Comparison of ENCODE assay signal across 10 cellular contexts in genomic region chr16:2535644-2536021, GRCh38. TPM values are rescaled to one million over a fixed set of nuclear protein-coding genes. Genes with fewer than 3 reads are reported as not detected.
DNase-seq lines count a peak whose midpoint lies in the region; ATAC-seq and TF ChIP-seq lines count a peak whose summit lies in the region.
"Had no signal": no experiment of that assay in that cellular context is flagged by ENCODE, and none has a peak within 500 bp of the region (broad histone marks: within the 10 kb centered on the region; RNA-seq: fewer than 3 reads in every experiment).

No MANE protein-coding gene starts in this region.

- H3K27me3 ChIP-seq in brain microvascular endothelial cell (replicated peaks) (no peaks in the 10 kb centered on the region), muscle layer of duodenum (ENCODE audit: low read depth, low read length) (no peaks in the 10 kb centered on the region)

- H3K36me3 ChIP-seq in brain microvascular endothelial cell (replicated peaks) (no peaks in the 10 kb centered on the region), muscle layer of duodenum (ENCODE audit: control insufficient read depth in 1 of 2, insufficient read depth in 2 of 2, low read length in 2 of 2) (no peaks in the 10 kb centered on the region)

- H3K36me3 Mint-ChIP-seq in activated T-helper 17 cell treated with anti-CD3 and anti-CD28 coated beads, Interleukin-2, amount 50 U/mL, for 72 hours (ENCODE audit: low read depth) = peaks cover 22% of the 10 kb centered on the region

- in situ Hi-C loops in brain microvascular endothelial cell (cut with HindIII; ENCODE audit: low pct_ligation_motif_present, low sequenced_read_pairs) = no loop called here

- TF ChIP-seq CTCF in brain microvascular endothelial cell (IDR thresholded peaks at IDR 0.05; ENCODE audit: low read depth, low read length, missing control alignments) = no peak

- no peaks in the 10 kb centered on the region for H3K27me3 Mint-ChIP-seq in activated T-helper 17 cell treated with anti-CD3 and anti-CD28 coated beads, Interleukin-2, amount 50 U/mL, for 72 hours

- intact Hi-C loops in left cardiac atrium (cut with DNase I) (no loop called here), left ventricle myocardium superior (cut with micrococcal nuclease) (no loop called here)

- no peaks in the 10 kb centered on the region for H3K9me3 ChIP-seq in muscle layer of duodenum (ENCODE audit: control insufficient read depth in 1 of 2, low read length in 2 of 2)

- H3K4me3 ChIP-seq in brain microvascular endothelial cell (ENCODE audit: low read depth, low read length) (no peak overlapping the region), muscle layer of duodenum (ENCODE audit: low read depth in 1 of 2, low read length in 2 of 2) (no peak overlapping the region)

- H3K27ac Mint-ChIP-seq in activated T-helper 17 cell treated with anti-CD3 and anti-CD28 coated beads, Interleukin-2, amount 50 U/mL, for 72 hours = no peak overlapping the region

- DNase-seq in left cardiac atrium (peak; percentile 44), left ventricle myocardium superior (no peak), brain microvascular endothelial cell (peak; percentile 65), RKO (ENCODE audit: low spot score) (no peak), mucosa of gallbladder (ENCODE audit: low spot score) (no peak), HPDE6-E6E7 (ENCODE audit: extremely low spot score) (no peak)

- peaks cover 5 to 38% of the 10 kb centered on the region in 2 donors for H3K4me1 ChIP-seq in muscle layer of duodenum (ENCODE audit: control insufficient read depth in 1 of 2, insufficient read depth in 2 of 2, low read length in 2 of 2)

- H3K4me1 Mint-ChIP-seq in activated T-helper 17 cell treated with anti-CD3 and anti-CD28 coated beads, Interleukin-2, amount 50 U/mL, for 72 hours = peaks cover 20% of the 10 kb centered on the region

- H3K27ac ChIP-seq in brain microvascular endothelial cell (peak overlapping the region; percentile 19), muscle layer of duodenum (ENCODE audit: low read length) (peak overlapping the region; percentile 33)

- ATAC-seq in left cardiac atrium (no peak), left ventricle myocardium superior (no peak)
- ATAC-seq in activated T-helper 17 cell treated with anti-CD3 and anti-CD28 coated beads, Interleukin-2, amount 50 U/mL, for 72 hours (replicated peaks) = no peak

- no peak overlapping the region for H3K4me3 Mint-ChIP-seq in activated T-helper 17 cell treated with anti-CD3 and anti-CD28 coated beads, Interleukin-2, amount 50 U/mL, for 72 hours

- no peaks in the 10 kb centered on the region for H3K9me3 Mint-ChIP-seq in activated T-helper 17 cell treated with anti-CD3 and anti-CD28 coated beads, Interleukin-2, amount 50 U/mL, for 72 hours

RNA-seq across cellular contexts. Expression of gene PDPK1, which starts 2.2 kb away (rescaled TPM):
- total RNA-seq in left cardiac atrium = 10 to 100 TPM; 32.6 to 39.4 TPM
- total RNA-seq in left ventricle myocardium superior = 43.1 TPM
- total RNA-seq in activated T-helper 17 cell treated with anti-CD3 and anti-CD28 coated beads, Interleukin-2, amount 50 U/mL, for 72 hours = 10 to 100 TPM; 52.1 to 67.7 TPM
- 72.0 TPM for total RNA-seq in mucosa of gallbladder

RNA-seq across cellular contexts. Expression of gene CEMP1, which starts 4.4 kb away (rescaled TPM):
- total RNA-seq in left cardiac atrium (not detected), left ventricle myocardium superior (not detected), mucosa of gallbladder (1.8 TPM)
- total RNA-seq in activated T-helper 17 cell treated with anti-CD3 and anti-CD28 coated beads, Interleukin-2, amount 50 U/mL, for 72 hours = not detected
- total RNA-seq: MCF 10A, SK-MEL-5 had no signal

RNA-seq across cellular contexts. Expression of gene AMDHD2, which starts 15.5 kb away (rescaled TPM):
- total RNA-seq in left cardiac atrium (10 to 100 TPM; 15.8 to 21.8 TPM), left ventricle myocardium superior (15.8 TPM), mucosa of gallbladder (60.9 TPM)
- total RNA-seq in activated T-helper 17 cell treated with anti-CD3 and anti-CD28 coated beads, Interleukin-2, amount 50 U/mL, for 72 hours = 10 to 100 TPM; 39.6 to 54.5 TPM

RNA-seq across cellular contexts. Expression of gene ATP6V0C, which starts 21.9 kb away (rescaled TPM):
- total RNA-seq in left cardiac atrium = 100 to 1,000 TPM; 162 to 197 TPM
- 150 TPM for total RNA-seq in left ventricle myocardium superior
- total RNA-seq in activated T-helper 17 cell treated with anti-CD3 and anti-CD28 coated beads, Interleukin-2, amount 50 U/mL, for 72 hours = 100 to 1,000 TPM in 1 of 2 donors, 10 to 100 TPM in 1; 98.5 to 128 TPM
- total RNA-seq in mucosa of gallbladder = 246 TPM

Comparison
In these comparisons a context has a peak if more than half of its experiments do, and no peak if none do; other contexts are left out.
1. DNase-seq: peak in left cardiac atrium (single experiment) and brain microvascular endothelial cell (single experiment); none in left ventricle myocardium superior (single experiment), RKO (single experiment), mucosa of gallbladder (single experiment) and HPDE6-E6E7 (single experiment).